ENCODE assay signal across 9 cellular contexts in the genomic region with DNA sequence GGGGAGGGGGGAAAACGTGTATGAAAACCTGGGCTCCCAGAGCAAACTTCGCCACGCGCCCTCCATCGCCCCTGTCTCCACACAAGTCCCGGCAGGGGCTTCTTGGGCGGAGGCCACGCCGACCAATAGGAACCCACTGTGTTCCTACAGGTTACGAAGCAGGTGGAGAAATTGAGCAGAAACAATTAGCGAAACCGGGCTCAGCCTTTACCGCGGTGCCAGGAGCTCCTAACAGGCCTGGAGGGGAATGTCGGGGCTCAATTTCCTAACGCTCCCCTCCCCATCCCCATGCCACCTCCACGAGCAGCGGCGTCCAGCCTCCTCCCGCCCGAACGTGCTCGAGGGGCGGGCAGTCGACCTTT. TPM values are rescaled to one million over a fixed set of nuclear protein-coding genes. Genes with fewer than 3 reads are reported as not detected.
A peak's percentile ranks its signal among the peaks of the same experiment; 100 is the strongest.
DNase-seq lines count a peak whose midpoint lies in the region; ATAC-seq and TF ChIP-seq lines count a peak whose summit lies in the region.
"Had no signal": no experiment of that assay in that cellular context is flagged by ENCODE, and none has a peak within 500 bp of the region (broad histone marks: within the 10 kb centered on the region; RNA-seq: fewer than 3 reads in every experiment).

No MANE protein-coding gene starts in this region.

- no peak overlapping the region for H3K4me2 ChIP-seq in osteoblast (ENCODE audit: insufficient read depth, low read length)

- no peak overlapping the region for H3K4me3 ChIP-seq in CD4-positive, alpha-beta memory T cell (ENCODE audit: low read length in 2 of 2)
- H3K4me3 ChIP-seq in effector memory CD4-positive, alpha-beta T cell (ENCODE audit: insufficient read depth, low read depth, low read length, poor library complexity, severe bottlenecking), result peak overlapping the region; percentile 54
- peak overlapping the region; percentile 25 for H3K4me3 ChIP-seq in osteoblast (ENCODE audit: insufficient read depth, low read length)

- no peaks in the 10 kb centered on the region for H3K9me3 ChIP-seq in CD4-positive, alpha-beta memory T cell (ENCODE audit: control insufficient read depth in 1 of 2, low read length in 2 of 2)
- H3K9me3 ChIP-seq in effector memory CD4-positive, alpha-beta T cell (ENCODE audit: control insufficient read depth, low read length), result no peaks in the 10 kb centered on the region
- H3K9me3 ChIP-seq in osteoblast (ENCODE audit: low read depth, low read length), result no peaks in the 10 kb centered on the region

- no peak overlapping the region for H3K27ac ChIP-seq in CD4-positive, alpha-beta memory T cell (ENCODE audit: low read depth, low read length)
- H3K27ac ChIP-seq in effector memory CD4-positive, alpha-beta T cell (ENCODE audit: insufficient read depth, low read length, poor library complexity, severe bottlenecking), result no peak overlapping the region
- no peak overlapping the region for H3K27ac ChIP-seq in osteoblast (ENCODE audit: low read depth, low read length)

- TF ChIP-seq CTCF in osteoblast (IDR thresholded peaks at IDR 0.05; ENCODE audit: extremely low read depth, low read depth, low read length), result no peak

- CTCF ChIA-PET in CD4-positive, alpha-beta memory T cell (lab: Charles Lee; ENCODE audit: partially characterized antibody), result no interaction called here

- no peak for DNase-seq in CD4-positive, alpha-beta memory T cell
- DNase-seq in NCI-H1930 (lab: John Stamatoyannopoulos, UW) (peak; percentile 99 to 100), osteoblast (ENCODE audit: insufficient read length, low spot score, missing footprints) (no peak), G401 (ENCODE audit: low spot score) (no peak), NCI-H2029 treated with DMSO at 0.1 percent for 48 hours (lab: John Stamatoyannopoulos, UW) (no peak), nucleus accumbens (lab: John Stamatoyannopoulos, UW) (no peak)
- DNase-seq in effector memory CD4-positive, alpha-beta T cell, result no peak

- in situ Hi-C loops in G401 (cut with HindIII; ENCODE audit: low sequenced_read_pairs), result no loop called here

- peaks cover 0 to 1% (median 0%) of the 10 kb centered on the region in 8 donors for H3K9me3 Mint-ChIP-seq in CD4-positive, alpha-beta memory T cell

- intact Hi-C loops in CD4-positive, alpha-beta memory T cell (cut with micrococcal nuclease), result no loop called here

- no peaks in the 10 kb centered on the region for H3K4me1 ChIP-seq in CD4-positive, alpha-beta memory T cell (ENCODE audit: insufficient read depth, low read length)
- no peaks in the 10 kb centered on the region for H3K4me1 ChIP-seq in effector memory CD4-positive, alpha-beta T cell (ENCODE audit: control insufficient read depth, insufficient read depth, low read length, poor library complexity, severe bottlenecking)
- peaks cover 15% of the 10 kb centered on the region for H3K4me1 ChIP-seq in osteoblast (ENCODE audit: insufficient read depth, low read length)

- ATAC-seq in HG02678 (IDR thresholded peaks at IDR 0.05; ENCODE audit: unreplicated experiment), result no peak

- no peaks in the 10 kb centered on the region for H3K36me3 Mint-ChIP-seq in CD4-positive, alpha-beta memory T cell

- H3K27me3 Mint-ChIP-seq in CD4-positive, alpha-beta memory T cell, result peaks cover 27 to 42% of the 10 kb centered on the region in 2 donors

- POLR2A ChIA-PET in CD4-positive, alpha-beta memory T cell (lab: Charles Lee; ENCODE audit: partially characterized antibody), result interaction anchor here (1.1 kb wide), 1 partner anchor 31 kb away, joined by 4 read pairs; no protein-coding TSS in a partner anchor

- H4K20me1 ChIP-seq in osteoblast (ENCODE audit: insufficient read depth, low read length), result no peaks in the 10 kb centered on the region

- H3K27ac Mint-ChIP-seq in CD4-positive, alpha-beta memory T cell, result peak overlapping the region in 1 of 7 donors; percentile 2

- H3K4me3 Mint-ChIP-seq in CD4-positive, alpha-beta memory T cell, result peak overlapping the region; percentile 26 to 85 (median 70)

- H3K79me2 ChIP-seq in osteoblast (ENCODE audit: insufficient read depth, low read length), result no peaks in the 10 kb centered on the region

- no peaks in the 10 kb centered on the region for H3K36me3 ChIP-seq in CD4-positive, alpha-beta memory T cell (ENCODE audit: insufficient read depth, low read length)
- H3K36me3 ChIP-seq in effector memory CD4-positive, alpha-beta T cell (ENCODE audit: control insufficient read depth, insufficient read depth, low read length), result no peaks in the 10 kb centered on the region
- no peaks in the 10 kb centered on the region for H3K36me3 ChIP-seq in osteoblast (ENCODE audit: insufficient read depth, low read length)

- no peaks in the 10 kb centered on the region for H3K27me3 ChIP-seq in CD4-positive, alpha-beta memory T cell (ENCODE audit: insufficient read depth, low read length)
- peaks cover 12% of the 10 kb centered on the region for H3K27me3 ChIP-seq in effector memory CD4-positive, alpha-beta T cell (replicated peaks; ENCODE audit: control insufficient read depth, insufficient read depth, low read length, poor library complexity, severe bottlenecking)
- peaks cover 61% of the 10 kb centered on the region for H3K27me3 ChIP-seq in osteoblast (ENCODE audit: insufficient read depth, low read length)

- no peak overlapping the region for H2AFZ ChIP-seq in osteoblast (ENCODE audit: low read length)

- H3K4me1 Mint-ChIP-seq in CD4-positive, alpha-beta memory T cell, result peaks cover 2 to 22% (median 14%) of the 10 kb centered on the region in 4 donors

RNA-seq across cellular contexts. Expression of a gene that starts 0.6 kb away (rescaled TPM):
- 1 to 10 TPM; 2.4 to 2.9 TPM for total RNA-seq in CD4-positive, alpha-beta memory T cell
- polyA plus RNA-seq in CD4-positive, alpha-beta memory T cell, result 1 to 10 TPM; 2.0 to 5.2 TPM
- 0.29 and 0.36 TPM in 2 replicates for total RNA-seq in osteoblast
- total RNA-seq in G401 (2014; rRNA removed; shearing (Covaris generic)), result not detected in 2 replicates
- total RNA-seq: NCI-H460 had no signal

Comparison
In these comparisons a context has a peak if more than half of its experiments do, and no peak if none do; other contexts are left out.
1. DNase-seq: peak in NCI-H1930 (2 of 2); none in CD4-positive, alpha-beta memory T cell (0 of 5), effector memory CD4-positive, alpha-beta T cell (0 of 3), osteoblast (single experiment), G401 (single experiment), NCI-H2029 treated with DMSO at 0.1 percent for 48 hours (single experiment) and nucleus accumbens (0 of 56).
2. H3K4me3 ChIP-seq: peak in effector memory CD4-positive, alpha-beta T cell (single experiment) and osteoblast (single experiment); none in CD4-positive, alpha-beta memory T cell (0 of 2).